8 cellular contexts compared by ENCODE assay signal in the genomic region with DNA sequence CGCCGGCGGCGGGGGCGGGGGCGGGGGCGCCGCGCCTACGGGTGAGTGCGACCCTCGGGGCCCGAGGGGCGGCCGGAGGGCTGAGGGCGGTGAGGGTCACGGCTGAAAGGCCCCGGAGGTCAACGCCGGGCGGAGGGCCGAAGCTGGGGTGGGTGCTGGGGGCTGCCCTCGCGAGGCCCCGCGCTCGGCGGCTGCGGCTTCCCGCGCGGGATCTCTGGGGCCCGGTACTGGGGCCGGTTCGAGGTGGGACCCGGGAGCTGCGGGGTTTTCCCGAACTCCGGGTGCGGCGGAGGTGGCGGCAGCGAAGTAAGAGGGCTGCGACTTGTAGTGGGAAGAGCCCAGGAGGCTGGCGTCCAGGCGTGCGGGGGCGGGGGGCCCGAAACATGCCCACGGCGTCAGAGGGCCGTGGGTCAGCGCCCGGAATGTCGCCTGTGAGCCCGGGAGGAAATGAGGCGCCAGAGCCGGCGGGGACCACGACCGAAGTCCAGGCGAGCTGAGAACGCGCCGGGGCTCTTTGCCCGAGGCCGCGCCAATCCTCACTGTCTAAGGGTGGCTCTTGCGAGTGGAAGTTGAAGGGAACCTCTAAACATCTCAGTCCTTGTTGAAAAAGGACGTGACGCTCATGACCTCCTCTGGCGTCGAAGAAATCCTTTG. TPM values are rescaled to one million over a fixed set of nuclear protein-coding genes. Genes with fewer than 3 reads are reported as not detected.
DNase-seq lines count a peak whose midpoint lies in the region; ATAC-seq and TF ChIP-seq lines count a peak whose summit lies in the region.

No MANE protein-coding gene starts in this region.

- H3K27me3 Mint-ChIP-seq in activated naive CD4-positive, alpha-beta T cell treated with anti-CD3 and anti-CD28 coated beads for 36 hours (ENCODE audit: low read depth) = peaks cover 18% of the 10 kb centered on the region
- no peaks in the 10 kb centered on the region for H3K27me3 Mint-ChIP-seq in chondrocyte (ENCODE audit: low read depth)

- peaks cover 5% of the 10 kb centered on the region for H3K4me1 Mint-ChIP-seq in activated naive CD4-positive, alpha-beta T cell treated with anti-CD3 and anti-CD28 coated beads for 36 hours (ENCODE audit: low read depth)
- H3K4me1 Mint-ChIP-seq in chondrocyte (ENCODE audit: low read depth) = peaks cover 50% of the 10 kb centered on the region

- peak overlapping the region; percentile 68 to 95 (median 91) for H3K27ac ChIP-seq in right lobe of liver
- H3K27ac ChIP-seq in thoracic aorta = peak overlapping the region; percentile 92 to 96

- peak overlapping the region; percentile 54 for H3K4me3 Mint-ChIP-seq in activated naive CD4-positive, alpha-beta T cell treated with anti-CD3 and anti-CD28 coated beads for 36 hours
- H3K4me3 Mint-ChIP-seq in chondrocyte (ENCODE audit: unreplicated experiment) = peak overlapping the region; percentile 75

- intact Hi-C loops in activated naive CD4-positive, alpha-beta T cell treated with anti-CD3 and anti-CD28 coated beads for 36 hours (cut with micrococcal nuclease) = loop anchor here (5.0 kb wide), 1 partner anchor 96 kb away; no protein-coding TSS in a partner anchor
- intact Hi-C loops in right lobe of liver (cut with DNase I) = no loop called here

- no peaks in the 10 kb centered on the region for H3K36me3 Mint-ChIP-seq in activated naive CD4-positive, alpha-beta T cell treated with anti-CD3 and anti-CD28 coated beads for 36 hours (ENCODE audit: low read depth)
- H3K36me3 Mint-ChIP-seq in chondrocyte (ENCODE audit: low read depth) = no peaks in the 10 kb centered on the region

- TF ChIP-seq CTCF in chondrocyte (IDR thresholded peaks at IDR 0.05) (no peak), right lobe of liver (IDR thresholded peaks at IDR 0.05) (no peak), thoracic aorta (IDR thresholded peaks at IDR 0.05) (no peak)

- no peaks in the 10 kb centered on the region for H3K9me3 Mint-ChIP-seq in activated naive CD4-positive, alpha-beta T cell treated with anti-CD3 and anti-CD28 coated beads for 36 hours
- peaks cover 2% of the 10 kb centered on the region for H3K9me3 Mint-ChIP-seq in chondrocyte (ENCODE audit: low read depth)

- no peaks in the 10 kb centered on the region for H3K9me3 ChIP-seq in right lobe of liver
- H3K9me3 ChIP-seq in thoracic aorta = no peaks in the 10 kb centered on the region

- H3K4me1 ChIP-seq in right lobe of liver (peaks cover 0 to 26% (median 7%) of the 10 kb centered on the region in 4 donors), thoracic aorta (ENCODE audit: control insufficient read depth in 1 of 2, low read depth in 2 of 2) (peaks cover 12 to 34% of the 10 kb centered on the region in 2 donors)

- WGBS in right lobe of liver (ENCODE audit: insufficient coverage, low coverage, low lambda C conversion rate, missing lambda C conversion rate) = 38% methylated on average over 25 of the region's 73 CpGs

- H3K4me3 ChIP-seq in right lobe of liver (peak overlapping the region; percentile 56 to 73 (median 61)), thoracic aorta (peak overlapping the region; percentile 83)

- peak; percentile 5 for TF ChIP-seq POLR2A in right lobe of liver (IDR thresholded peaks at IDR 0.05)

- ATAC-seq in right lobe of liver = peak; percentile 48 to 65 (median 50)
- peak; percentile 24 for ATAC-seq in thoracic aorta (ENCODE audit: insufficient number of reproducible peaks, low FRiP score, low read depth)
- ATAC-seq in GM18873 (IDR thresholded peaks at IDR 0.05; ENCODE audit: low FRiP score, unreplicated experiment) = no peak
- no peak for ATAC-seq in HG02938 (IDR thresholded peaks at IDR 0.05; ENCODE audit: unreplicated experiment)

- H3K27ac Mint-ChIP-seq in activated naive CD4-positive, alpha-beta T cell treated with anti-CD3 and anti-CD28 coated beads for 36 hours = no peak overlapping the region
- H3K27ac Mint-ChIP-seq in chondrocyte (ENCODE audit: unreplicated experiment) = peak overlapping the region; percentile 68

- CTCF ChIA-PET in activated naive CD4-positive, alpha-beta T cell treated with anti-CD3 and anti-CD28 coated beads for 36 hours (lab: Charles Lee) = no interaction called here

- DNase-seq in activated naive CD4-positive, alpha-beta T cell treated with anti-CD3 and anti-CD28 coated beads for 36 hours = peak; percentile 12
- no peak for DNase-seq in activated naive CD4-positive, alpha-beta T cell treated with Interleukin-2 at 50 U/mL for 16 hours
- DNase-seq in LHCN-M2 (ENCODE audit: low read depth) = peak; percentile 20
- DNase-seq in chondrocyte (ENCODE audit: low spot score) = no peak
- peak; percentile 71 to 80 (median 75) for DNase-seq in right lobe of liver
- peak; percentile 10 for DNase-seq in thoracic aorta (ENCODE audit: low spot score)

- no peaks in the 10 kb centered on the region for H3K36me3 ChIP-seq in right lobe of liver
- no peaks in the 10 kb centered on the region for H3K36me3 ChIP-seq in thoracic aorta

- no peaks in the 10 kb centered on the region for H3K27me3 ChIP-seq in right lobe of liver
- no peaks in the 10 kb centered on the region for H3K27me3 ChIP-seq in thoracic aorta (replicated peaks; ENCODE audit: insufficient read depth)

RNA-seq across cellular contexts. Expression of a gene that starts 0.4 kb away (rescaled TPM):
- 1 to 10 TPM; 1.8 to 1.9 TPM for total RNA-seq in activated naive CD4-positive, alpha-beta T cell treated with anti-CD3 and anti-CD28 coated beads for 36 hours
- total RNA-seq in LHCN-M2 (2014; rRNA removed) (33.4 and 34.2 TPM in 2 replicates), chondrocyte (64.4 to 70.4 TPM (median 68.2 TPM) in 3 replicates), right lobe of liver (100 to 1,000 TPM in 1 of 6 experiments, 10 to 100 TPM in 5; 54.6 to 115 (median 74.7) TPM), thoracic aorta (100 to 1,000 TPM; 109 to 110 TPM)
- polyA plus RNA-seq in LHCN-M2 (2012) = 13.9 TPM

Comparison
In these comparisons a context has a peak if more than half of its experiments do, and no peak if none do; other contexts are left out.
1. DNase-seq: peak in activated naive CD4-positive, alpha-beta T cell treated with anti-CD3 and anti-CD28 coated beads for 36 hours (single experiment), LHCN-M2 (single experiment), right lobe of liver (3 of 3) and thoracic aorta (single experiment); none in activated naive CD4-positive, alpha-beta T cell treated with Interleukin-2 at 50 U/mL for 16 hours (single experiment) and chondrocyte (single experiment).
2. ATAC-seq: peak in right lobe of liver (4 of 4) and thoracic aorta (single experiment); none in GM18873 (single experiment) and HG02938 (single experiment).
3. RNA of a gene that starts 0.4 kb away (total RNA-seq): 109 to 110 TPM in thoracic aorta, 54.6 to 115 TPM in right lobe of liver, 64.4 to 70.4 TPM in chondrocyte and 33.4 to 34.2 TPM in LHCN-M2; 1.8 to 1.9 TPM in activated naive CD4-positive, alpha-beta T cell treated with anti-CD3 and anti-CD28 coated beads for 36 hours; every median in the first group is over 10 times any median in the second.